2 cellular contexts compared by ENCODE assay signal in genomic region chr2:201879986-201880385, GRCh38.
TF ChIP-seq lines count a peak whose summit lies in the region.

No MANE protein-coding gene starts in this region.

TF ChIP-seq in IMR-90, 13 proteins besides CTCF, POLR2A, EP300 and RAD21:
- TF ChIP-seq ELK1 (IDR thresholded peaks at IDR 0.05; ENCODE audit: borderline replicate concordance, low read depth, low read length): no peak
- TF ChIP-seq SMC3 (IDR thresholded peaks at IDR 0.05; ENCODE audit: low read depth, low read length): no peak
- TF ChIP-seq MXI1 (IDR thresholded peaks at IDR 0.05; ENCODE audit: borderline replicate concordance, low read depth, low read length): no peak
- no peak for TF ChIP-seq FOS (IDR thresholded peaks at IDR 0.05; ENCODE audit: low read depth, low read length)
- TF ChIP-seq RCOR1 (IDR thresholded peaks at IDR 0.05; ENCODE audit: insufficient replicate concordance, low read length): no peak
- no peak for TF ChIP-seq RFX5 (IDR thresholded peaks at IDR 0.05; ENCODE audit: low read depth, low read length)
- no peak for TF ChIP-seq BHLHE40 (IDR thresholded peaks at IDR 0.05; ENCODE audit: low read depth, low read length)
- no peak for TF ChIP-seq USF2 (IDR thresholded peaks at IDR 0.05; ENCODE audit: low read depth, low read length)
- no peak for TF ChIP-seq MAFK (IDR thresholded peaks at IDR 0.05; ENCODE audit: low read depth, low read length)
- no peak for TF ChIP-seq NFE2L2 (IDR thresholded peaks at IDR 0.05; ENCODE audit: low read depth, low read length)
- TF ChIP-seq CEBPB (IDR thresholded peaks at IDR 0.05; ENCODE audit: low read depth, low read length): no peak
- TF ChIP-seq MAZ (IDR thresholded peaks at IDR 0.05; ENCODE audit: borderline replicate concordance, low read depth, low read length): no peak
- TF ChIP-seq CHD1 (IDR thresholded peaks at IDR 0.05; ENCODE audit: low read depth, low read length): no peak

TF ChIP-seq in GM12891, 5 proteins besides CTCF, POLR2A, EP300 and RAD21:
- TF ChIP-seq SPI1 (IDR thresholded peaks at IDR 0.05; ENCODE audit: low read depth, low read length): no peak
- TF ChIP-seq POLR2AphosphoS5 (IDR thresholded peaks at IDR 0.05; ENCODE audit: low read depth, low read length): no peak
- TF ChIP-seq PAX5 (IDR thresholded peaks at IDR 0.05; ENCODE audit: insufficient read depth, low read length, severe bottlenecking): no peak
- no peak for TF ChIP-seq TAF1 (IDR thresholded peaks at IDR 0.05; ENCODE audit: low read depth, low read length)
- no peak for TF ChIP-seq POU2F2 (IDR thresholded peaks at IDR 0.05; ENCODE audit: low read depth, low read length)
